In the genomic region with DNA sequence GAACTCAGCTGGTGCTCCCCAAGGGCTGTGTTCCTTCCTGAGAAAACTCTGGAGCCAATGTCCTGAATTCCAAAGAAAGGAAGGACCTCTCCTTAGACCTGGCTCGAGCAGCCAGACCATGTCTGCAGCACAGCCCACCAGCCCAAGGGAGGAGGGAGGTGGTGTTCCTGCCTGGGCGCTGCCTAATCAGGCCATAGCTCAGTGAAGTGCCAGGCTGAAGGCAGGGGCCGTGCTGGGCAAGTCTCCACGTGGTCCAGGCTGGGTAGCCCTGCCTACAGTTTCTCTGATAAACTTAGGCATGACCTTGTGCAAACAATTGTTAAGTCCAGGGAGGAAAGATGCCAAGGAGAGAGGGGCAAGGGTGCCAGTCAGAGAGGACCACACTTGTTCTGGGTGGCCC, we compare ENCODE assay signal across 11 cellular contexts.
DNase-seq lines count a peak whose midpoint lies in the region; ATAC-seq, FAIRE-seq and TF ChIP-seq lines count a peak whose summit lies in the region.
"Had no signal": no experiment of that assay in that cellular context is flagged by ENCODE, and none has a peak within 500 bp of the region (broad histone marks: within the 10 kb centered on the region; RNA-seq: fewer than 3 reads in every experiment).

No MANE protein-coding gene starts in this region.

- intact Hi-C loops in activated B cell treated with CpG ODN at 0.5 μM for 24 hours (cut with micrococcal nuclease) (no loop called here), Right ventricle myocardium superior (cut with DNase I) (no loop called here), pancreas (cut with DNase I) (no loop called here)

- no peaks in the 10 kb centered on the region for H3K36me3 Mint-ChIP-seq in CD4-positive, CD25-positive, alpha-beta regulatory T cell
- H3K36me3 Mint-ChIP-seq in activated B cell treated with CpG ODN at 0.5 μM for 24 hours (ENCODE audit: low read depth), result peaks cover 2% of the 10 kb centered on the region

- POLR2A ChIA-PET in activated B cell treated with CpG ODN at 0.5 μM for 24 hours (lab: Charles Lee), result interaction anchor here (0.7 to 1.1 kb wide), 2 partner anchors 102 to 118 kb away, joined by 3 to 6 read pairs; a partner anchor contains a TSS

- no peak for FAIRE-seq in pancreas (lab: Jason Lieb, UNC)

- no peaks in the 10 kb centered on the region for H3K36me3 ChIP-seq in CD4-positive, CD25-positive, alpha-beta regulatory T cell (ENCODE audit: control insufficient read depth, insufficient read depth, low read length)
- H3K36me3 ChIP-seq in pancreas, result no peaks in the 10 kb centered on the region
- H3K36me3 ChIP-seq: WERI-Rb-1 had no signal

- H3K27ac ChIP-seq in CD4-positive, CD25-positive, alpha-beta regulatory T cell (ENCODE audit: insufficient read depth, low read length, poor library complexity, severe bottlenecking), result peak overlapping the region; percentile 76
- H3K27ac ChIP-seq in pancreas, result peak overlapping the region; percentile 12 to 58 (median 34)
- H3K27ac ChIP-seq: WERI-Rb-1 had no signal

- CTCF ChIA-PET in activated B cell treated with CpG ODN at 0.5 μM for 24 hours (lab: Charles Lee), result no interaction called here

- peak in 1 of 2 donors; percentile 7 for ATAC-seq in CD4-positive, CD25-positive, alpha-beta regulatory T cell (ENCODE audit: low read depth in 2 of 2)
- ATAC-seq in activated B cell treated with CpG ODN at 0.5 μM for 24 hours (ENCODE audit: low read depth) (no peak), Right ventricle myocardium superior (ENCODE audit: poor library complexity) (peak; percentile 83), pancreas (peak; percentile 65 to 89 (median 76)), HG02973 (IDR thresholded peaks at IDR 0.05; ENCODE audit: unreplicated experiment) (no peak)

- peak overlapping the region; percentile 47 for H3K4me3 ChIP-seq in CD4-positive, CD25-positive, alpha-beta regulatory T cell (ENCODE audit: low read depth, low read length)
- H3K4me3 ChIP-seq in pancreas, result no peak overlapping the region

- TF ChIP-seq CTCF in activated B cell treated with CpG ODN at 0.5 μM for 24 hours (IDR thresholded peaks at IDR 0.05), result no peak
- no peak for TF ChIP-seq CTCF in pancreas (IDR thresholded peaks at IDR 0.05)

- no peaks in the 10 kb centered on the region for H3K27me3 Mint-ChIP-seq in CD4-positive, CD25-positive, alpha-beta regulatory T cell
- H3K27me3 Mint-ChIP-seq in activated B cell treated with CpG ODN at 0.5 μM for 24 hours, result no peaks in the 10 kb centered on the region

- no peaks in the 10 kb centered on the region for H3K9me3 ChIP-seq in CD4-positive, CD25-positive, alpha-beta regulatory T cell (ENCODE audit: control insufficient read depth in 2 of 2, low read length in 2 of 2)
- H3K9me3 ChIP-seq in pancreas, result no peaks in the 10 kb centered on the region

- 16 to 20% methylated on average over 4 of the region's 4 CpGs for WGBS in pancreas, 2 donors

- no peaks in the 10 kb centered on the region for H3K27me3 ChIP-seq in CD4-positive, CD25-positive, alpha-beta regulatory T cell (ENCODE audit: control insufficient read depth, insufficient read depth, low read length)
- no peaks in the 10 kb centered on the region for H3K27me3 ChIP-seq in pancreas

- DNase-seq in CD4-positive, CD25-positive, alpha-beta regulatory T cell, result no peak
- DNase-seq in activated B cell treated with CpG ODN at 0.5 μM for 24 hours (no peak), Right ventricle myocardium superior (peak; percentile 76), pancreas (peak in 4 of 6 donors; percentile 34 to 54 (median 51)), foreskin melanocyte (no peak), globus pallidus (ENCODE audit: low spot score) (no peak), activated gamma-delta T cell (lab: John Stamatoyannopoulos, UW) (no peak)
- DNase-seq: DMS79, NCI-H82, WERI-Rb-1 had no signal

- no peaks in the 10 kb centered on the region for H3K9me3 Mint-ChIP-seq in CD4-positive, CD25-positive, alpha-beta regulatory T cell
- H3K9me3 Mint-ChIP-seq in activated B cell treated with CpG ODN at 0.5 μM for 24 hours, result no peaks in the 10 kb centered on the region

- peaks cover 20 to 86% (median 60%) of the 10 kb centered on the region in 4 donors for H3K4me1 Mint-ChIP-seq in CD4-positive, CD25-positive, alpha-beta regulatory T cell
- peaks cover 89% of the 10 kb centered on the region for H3K4me1 Mint-ChIP-seq in activated B cell treated with CpG ODN at 0.5 μM for 24 hours

- H3K27ac Mint-ChIP-seq in CD4-positive, CD25-positive, alpha-beta regulatory T cell, result peak overlapping the region; percentile 89 to 91 (median 90)
- H3K27ac Mint-ChIP-seq in activated B cell treated with CpG ODN at 0.5 μM for 24 hours, result peak overlapping the region; percentile 22

- H3K4me1 ChIP-seq in CD4-positive, CD25-positive, alpha-beta regulatory T cell (ENCODE audit: control insufficient read depth, insufficient read depth, low read length, poor library complexity, severe bottlenecking), result peaks cover 52% of the 10 kb centered on the region
- peaks cover 15 to 40% (median 26%) of the 10 kb centered on the region in 3 donors for H3K4me1 ChIP-seq in pancreas

- H3K4me3 Mint-ChIP-seq in CD4-positive, CD25-positive, alpha-beta regulatory T cell, result peak overlapping the region in 3 of 4 donors; percentile 64 to 76 (median 66)
- no peak overlapping the region for H3K4me3 Mint-ChIP-seq in activated B cell treated with CpG ODN at 0.5 μM for 24 hours

Comparison
In these comparisons a context has a peak if more than half of its experiments do, and no peak if none do; other contexts are left out.
1. ATAC-seq: peak in Right ventricle myocardium superior (single experiment) and pancreas (4 of 4); none in activated B cell treated with CpG ODN at 0.5 μM for 24 hours (single experiment) and HG02973 (single experiment).
2. DNase-seq: peak in Right ventricle myocardium superior (single experiment) and pancreas (4 of 6); none in CD4-positive, CD25-positive, alpha-beta regulatory T cell (0 of 3), activated B cell treated with CpG ODN at 0.5 μM for 24 hours (single experiment), foreskin melanocyte (single experiment), globus pallidus (single experiment) and activated gamma-delta T cell (single experiment).